12 cellular contexts compared by ENCODE assay signal in genomic region chr9:93099551-93100264, GRCh38. TPM values are rescaled to one million over a fixed set of nuclear protein-coding genes. Genes with fewer than 3 reads are reported as not detected.
DNase-seq lines count a peak whose midpoint lies in the region; ATAC-seq, FAIRE-seq and TF ChIP-seq lines count a peak whose summit lies in the region.
"Had no signal": no experiment of that assay in that cellular context is flagged by ENCODE, and none has a peak within 500 bp of the region (broad histone marks: within the 10 kb centered on the region; RNA-seq: fewer than 3 reads in every experiment).

No MANE protein-coding gene starts in this region.

- H3K4me1 ChIP-seq in esophagus squamous epithelium (peaks cover 32 to 46% (median 33%) of the 10 kb centered on the region in 3 donors), sigmoid colon (peaks cover 0 to 45% (median 40%) of the 10 kb centered on the region in 4 donors), Karpas-422 (ENCODE audit: low read length) (peaks cover 16% of the 10 kb centered on the region)

- DNase-seq in D721Med (ENCODE audit: insufficient read length, low spot score) (peak; percentile 3), esophagus squamous epithelium (lab: John Stamatoyannopoulos, UW) (no peak), sigmoid colon (peak; percentile 67), nephron progenitor cell (no peak), brain microvascular endothelial cell (no peak), germinal center (ENCODE audit: low spot score) (no peak), Karpas-422 (no peak)
- DNase-seq in activated CD8-positive, alpha-beta T cell treated with anti-CD3 and anti-CD28 coated beads, Interleukin-2, amount 10 ng/mL, durations not matched to agents 7 days and 5 days, result no peak
- DNase-seq: stimulated activated CD4-positive, alpha-beta T cell treated with anti-CD3 and anti-CD28 coated beads, Interleukin-4, amount 100 ng/mL, for 24 hours had no signal

- TF ChIP-seq EP300 in sigmoid colon (IDR thresholded peaks at IDR 0.05), result no peak

- FAIRE-seq in D721Med (lab: Jason Lieb, UNC), result no peak

- POLR2A ChIA-PET in activated CD8-positive, alpha-beta T cell treated with anti-CD3 and anti-CD28 coated beads, Interleukin-2, amount 10 ng/mL, durations not matched to agents 7 days and 5 days (lab: Charles Lee), result interaction anchor here (3.3 kb wide), 1 partner anchor 40 kb away, joined by 13 read pairs; no protein-coding TSS in a partner anchor

- H2AFZ ChIP-seq in Karpas-422 (ENCODE audit: low read length), result no peak overlapping the region

- TF ChIP-seq CTCF in D721Med (IDR thresholded peaks at IDR 0.05; ENCODE audit: insufficient read depth, missing control alignments), result no peak
- TF ChIP-seq CTCF in esophagus squamous epithelium (IDR thresholded peaks at IDR 0.05), result no peak
- TF ChIP-seq CTCF in sigmoid colon (IDR thresholded peaks at IDR 0.05), result no peak
- no peak for TF ChIP-seq CTCF in nephron progenitor cell (IDR thresholded peaks at IDR 0.05)
- TF ChIP-seq CTCF in brain microvascular endothelial cell (IDR thresholded peaks at IDR 0.05; ENCODE audit: low read depth, low read length, missing control alignments), result no peak

- peaks cover 49% of the 10 kb centered on the region for H3K36me3 Mint-ChIP-seq in activated CD8-positive, alpha-beta T cell treated with anti-CD3 and anti-CD28 coated beads, Interleukin-2, amount 10 ng/mL, durations not matched to agents 7 days and 5 days (ENCODE audit: low read depth)
- peaks cover 23% of the 10 kb centered on the region for H3K36me3 Mint-ChIP-seq in nephron progenitor cell (ENCODE audit: low read depth)

- H3K36me3 ChIP-seq in esophagus squamous epithelium (no peaks in the 10 kb centered on the region), sigmoid colon (no peaks in the 10 kb centered on the region), brain microvascular endothelial cell (replicated peaks) (no peaks in the 10 kb centered on the region), Karpas-422 (ENCODE audit: insufficient read depth, low read length) (no peaks in the 10 kb centered on the region)
- H3K36me3 ChIP-seq: HAP-1 had no signal

- peak overlapping the region; percentile 92 for H3K27ac Mint-ChIP-seq in activated CD8-positive, alpha-beta T cell treated with anti-CD3 and anti-CD28 coated beads, Interleukin-2, amount 10 ng/mL, durations not matched to agents 7 days and 5 days
- no peak overlapping the region for H3K27ac Mint-ChIP-seq in nephron progenitor cell
- H3K27ac Mint-ChIP-seq: mesothelial cell of epicardium had no signal

- WGBS in esophagus squamous epithelium, 2 donors, result 79 to 84% methylated on average over 4 to 5 of the region's 16 CpGs
- WGBS in sigmoid colon, 2 donors, result 90 to 93% methylated on average over 16 of the region's 16 CpGs

- H3K4me1 Mint-ChIP-seq in activated CD8-positive, alpha-beta T cell treated with anti-CD3 and anti-CD28 coated beads, Interleukin-2, amount 10 ng/mL, durations not matched to agents 7 days and 5 days (ENCODE audit: low read depth), result peaks cover 59% of the 10 kb centered on the region
- H3K4me1 Mint-ChIP-seq in nephron progenitor cell, result peaks cover 14% of the 10 kb centered on the region

- CTCF ChIA-PET in activated CD8-positive, alpha-beta T cell treated with anti-CD3 and anti-CD28 coated beads, Interleukin-2, amount 10 ng/mL, durations not matched to agents 7 days and 5 days (lab: Charles Lee), result interaction anchor here (1.1 to 3.6 kb wide), 3 partner anchors 9 to 96 kb away, joined by 3 to 49 read pairs (median 4); no protein-coding TSS in a partner anchor

- H3K27me3 Mint-ChIP-seq in activated CD8-positive, alpha-beta T cell treated with anti-CD3 and anti-CD28 coated beads, Interleukin-2, amount 10 ng/mL, durations not matched to agents 7 days and 5 days (ENCODE audit: low read depth), result no peaks in the 10 kb centered on the region
- peaks cover 5% of the 10 kb centered on the region for H3K27me3 Mint-ChIP-seq in nephron progenitor cell (ENCODE audit: low read depth, poor library complexity)

- H3K4me3 ChIP-seq in esophagus squamous epithelium (no peak overlapping the region), sigmoid colon (no peak overlapping the region), brain microvascular endothelial cell (ENCODE audit: low read depth, low read length) (no peak overlapping the region), Karpas-422 (ENCODE audit: low read length) (no peak overlapping the region)
- H3K4me3 ChIP-seq: HAP-1 had no signal

- no peak overlapping the region for H3K4me2 ChIP-seq in Karpas-422 (ENCODE audit: low read depth, low read length, poor library complexity, severe bottlenecking)

- H4K20me1 ChIP-seq in Karpas-422 (ENCODE audit: insufficient read depth, low read depth, low read length), result peaks cover 11% of the 10 kb centered on the region; the same call in 1 of the 2 replicates

- H3K9me3 Mint-ChIP-seq in activated CD8-positive, alpha-beta T cell treated with anti-CD3 and anti-CD28 coated beads, Interleukin-2, amount 10 ng/mL, durations not matched to agents 7 days and 5 days (ENCODE audit: insufficient read depth), result peaks cover 24% of the 10 kb centered on the region
- H3K9me3 Mint-ChIP-seq in nephron progenitor cell, result peaks cover 35% of the 10 kb centered on the region

- no peaks in the 10 kb centered on the region for H3K9me2 ChIP-seq in Karpas-422 (replicated peaks; ENCODE audit: insufficient read depth, low read length)

- ATAC-seq in activated CD8-positive, alpha-beta T cell treated with anti-CD3 and anti-CD28 coated beads, Interleukin-2, amount 10 ng/mL, durations not matched to agents 7 days and 5 days, result no peak

- peak overlapping the region; percentile 31 to 98 (median 88) for H3K27ac ChIP-seq in esophagus squamous epithelium
- peak overlapping the region; percentile 94 to 99 (median 98) for H3K27ac ChIP-seq in sigmoid colon
- no peak overlapping the region for H3K27ac ChIP-seq in brain microvascular endothelial cell
- no peak overlapping the region for H3K27ac ChIP-seq in Karpas-422 (ENCODE audit: low read length)

- peak overlapping the region; percentile 85 for H3K4me3 Mint-ChIP-seq in activated CD8-positive, alpha-beta T cell treated with anti-CD3 and anti-CD28 coated beads, Interleukin-2, amount 10 ng/mL, durations not matched to agents 7 days and 5 days
- no peak overlapping the region for H3K4me3 Mint-ChIP-seq in nephron progenitor cell
- H3K4me3 Mint-ChIP-seq: mesothelial cell of epicardium had no signal

- no peak for TF ChIP-seq POLR2A in esophagus squamous epithelium (IDR thresholded peaks at IDR 0.05)
- TF ChIP-seq POLR2A in sigmoid colon (IDR thresholded peaks at IDR 0.05), result no peak

- in situ Hi-C loops in brain microvascular endothelial cell (cut with HindIII; ENCODE audit: low pct_ligation_motif_present, low sequenced_read_pairs), result no loop called here

- no peak overlapping the region for H3K9ac ChIP-seq in Karpas-422 (ENCODE audit: low read length)

- no peaks in the 10 kb centered on the region for H3K27me3 ChIP-seq in esophagus squamous epithelium
- H3K27me3 ChIP-seq in sigmoid colon, result no peaks in the 10 kb centered on the region
- no peaks in the 10 kb centered on the region for H3K27me3 ChIP-seq in brain microvascular endothelial cell (replicated peaks)
- H3K27me3 ChIP-seq in Karpas-422 (ENCODE audit: low read length), result peaks cover 6% of the 10 kb centered on the region; the same call in 1 of the 2 replicates

- no peaks in the 10 kb centered on the region for H3K79me2 ChIP-seq in Karpas-422 (ENCODE audit: low read length)

- intact Hi-C loops in esophagus squamous epithelium (cut with DNase I), result no loop called here
- intact Hi-C loops in sigmoid colon (cut with DNase I), result loop anchor here (5.0 to 10.0 kb wide), 2 partner anchors 335 to 353 kb away; partner anchors contain the start of genes BICD2, FAM120A and FAM120AOS

- H3K9me3 ChIP-seq in esophagus squamous epithelium, result no peaks in the 10 kb centered on the region
- H3K9me3 ChIP-seq in sigmoid colon, result no peaks in the 10 kb centered on the region
- no peaks in the 10 kb centered on the region for H3K9me3 ChIP-seq in Karpas-422 (ENCODE audit: low read length)
- H3K9me3 ChIP-seq: HAP-1 had no signal

RNA-seq across cellular contexts. Expression of gene CARD19, which starts 3.7 kb away (rescaled TPM):
- 10 to 100 TPM; 51.7 to 55.4 TPM for total RNA-seq in activated CD8-positive, alpha-beta T cell treated with anti-CD3 and anti-CD28 coated beads, Interleukin-2, amount 10 ng/mL, durations not matched to agents 7 days and 5 days
- total RNA-seq in esophagus squamous epithelium (10 to 100 TPM; 16.2 to 37.8 (median 29.0) TPM), sigmoid colon (10 to 100 TPM; 51.2 to 88.4 (median 85.0) TPM)
- polyA plus RNA-seq in sigmoid colon, result 10 to 100 TPM; 56.8 to 87.2 (median 66.1) TPM
- 5.5 and 11.4 TPM in 2 replicates for total RNA-seq in Karpas-422 (2014; rRNA removed; shearing (Covaris generic); ENCODE audit: low replicate concordance)

RNA-seq across cellular contexts. Expression of gene NINJ1, which starts 34.3 kb away (rescaled TPM):
- total RNA-seq in activated CD8-positive, alpha-beta T cell treated with anti-CD3 and anti-CD28 coated beads, Interleukin-2, amount 10 ng/mL, durations not matched to agents 7 days and 5 days, result 10 to 100 TPM; 20.8 to 21.1 TPM
- total RNA-seq in esophagus squamous epithelium, result 10 to 100 TPM; 12.6 to 61.3 (median 31.4) TPM
- total RNA-seq in sigmoid colon, result 100 to 1,000 TPM in 1 of 4 donors, 10 to 100 TPM in 3; 56.5 to 116 (median 69.6) TPM
- polyA plus RNA-seq in sigmoid colon, result 10 to 100 TPM; 28.9 to 58.7 (median 53.5) TPM
- 10.3 and 10.4 TPM in 2 replicates for total RNA-seq in Karpas-422 (2014; rRNA removed; shearing (Covaris generic); ENCODE audit: low replicate concordance)

RNA-seq across cellular contexts. Expression of gene SUSD3, which starts 41.2 kb away (rescaled TPM):
- total RNA-seq in activated CD8-positive, alpha-beta T cell treated with anti-CD3 and anti-CD28 coated beads, Interleukin-2, amount 10 ng/mL, durations not matched to agents 7 days and 5 days, result 10 to 100 TPM; 57.9 to 59.6 TPM
- 1 to 10 TPM in 3 of 4 donors, under 1 TPM in 1; 0.22 to 5.8 (median 2.7) TPM for total RNA-seq in esophagus squamous epithelium
- total RNA-seq in sigmoid colon, result 1 to 10 TPM; 1.9 to 7.2 (median 4.7) TPM
- polyA plus RNA-seq in sigmoid colon, result 10 to 100 TPM in 1 of 3 donors, under 1 TPM in 1, not detected in 1; 0.92 to 15.2 TPM
- 4.9 and 6.2 TPM in 2 replicates for total RNA-seq in Karpas-422 (2014; rRNA removed; shearing (Covaris generic); ENCODE audit: low replicate concordance)
- total RNA-seq: HT1080 had no signal

Comparison
In these comparisons a context has a peak if more than half of its experiments do, and no peak if none do; other contexts are left out.
1. DNase-seq: peak in D721Med (single experiment) and sigmoid colon (single experiment); none in activated CD8-positive, alpha-beta T cell treated with anti-CD3 and anti-CD28 coated beads, Interleukin-2, amount 10 ng/mL, durations not matched to agents 7 days and 5 days (single experiment), esophagus squamous epithelium (single experiment), nephron progenitor cell (single experiment), brain microvascular endothelial cell (single experiment), germinal center (single experiment) and Karpas-422 (single experiment).
2. H3K27ac ChIP-seq: peak in esophagus squamous epithelium (4 of 4) and sigmoid colon (4 of 4); none in brain microvascular endothelial cell (single experiment) and Karpas-422 (single experiment).